23 cellular contexts compared by ENCODE assay signal in genomic region chr12:123122649-123123048, GRCh38. TPM values are rescaled to one million over a fixed set of nuclear protein-coding genes. Genes with fewer than 3 reads are reported as not detected.
A peak's percentile ranks its signal among the peaks of the same experiment; 100 is the strongest.
DNase-seq lines count a peak whose midpoint lies in the region; ATAC-seq and TF ChIP-seq lines count a peak whose summit lies in the region.
"Had no signal": no experiment of that assay in that cellular context is flagged by ENCODE, and none has a peak within 500 bp of the region (broad histone marks: within the 10 kb centered on the region; RNA-seq: fewer than 3 reads in every experiment).

No MANE protein-coding gene starts in this region.

- H3K9me3 ChIP-seq in OCI-LY7 (ENCODE audit: low read length) (no peaks in the 10 kb centered on the region), thymus (ENCODE audit: control insufficient read depth) (no peaks in the 10 kb centered on the region), breast epithelium (no peaks in the 10 kb centered on the region)
- H3K9me3 ChIP-seq: Caco-2, left ventricle myocardium inferior, stomach, transverse colon had no signal

- CTCF ChIA-PET in OCI-LY7 (lab: Charles Lee; ENCODE audit: unreplicated experiment), result no interaction called here

- 0 out of 2 replicates have a peak overlapping the region, but pooled peaks have one; percentile 14 for H2AFZ ChIP-seq in OCI-LY7 (ENCODE audit: low read length)
- H2AFZ ChIP-seq: parathyroid adenoma had no signal

- WGBS in thymus, result 8% methylated on average over 3 of the region's 3 CpGs

- peaks cover 61% of the 10 kb centered on the region for H3K4me1 Mint-ChIP-seq in stimulated activated naive CD8-positive, alpha-beta T cell treated with anti-CD3 and anti-CD28 coated beads, Interleukin-15, Interleukin-2, amounts not matched to agents 100 ng/mL and 50 ng/mL, for 24 hours (ENCODE audit: low read depth)
- H3K4me1 Mint-ChIP-seq in activated naive CD8-positive, alpha-beta T cell treated with anti-CD3 and anti-CD28 coated beads, Interleukin-2, amount 50 U/mL, for 24 hours, result peaks cover 58% of the 10 kb centered on the region

- H3K9me3 Mint-ChIP-seq in stimulated activated naive CD8-positive, alpha-beta T cell treated with anti-CD3 and anti-CD28 coated beads, Interleukin-15, Interleukin-2, amounts not matched to agents 100 ng/mL and 50 ng/mL, for 24 hours, result no peaks in the 10 kb centered on the region
- no peaks in the 10 kb centered on the region for H3K9me3 Mint-ChIP-seq in activated naive CD8-positive, alpha-beta T cell treated with anti-CD3 and anti-CD28 coated beads, Interleukin-2, amount 50 U/mL, for 24 hours

- no peak for DNase-seq in stimulated activated naive CD8-positive, alpha-beta T cell treated with anti-CD3 and anti-CD28 coated beads, Interleukin-15, Interleukin-2, amounts not matched to agents 100 U/mL and 50 U/mL, for 24 hours
- DNase-seq in OCI-LY7 (ENCODE audit: low spot score) (no peak), kidney tubule cell (ENCODE audit: low spot score) (no peak), breast epithelium (ENCODE audit: low spot score in 2 of 2) (no peak)
- DNase-seq in activated naive CD8-positive, alpha-beta T cell treated with anti-CD3 and anti-CD28 coated beads, Interleukin-2, amount 50 U/mL, for 24 hours, result no peak
- DNase-seq: activated CD4-positive, CD25-positive, alpha-beta regulatory T cell; activated CD8-positive, alpha-beta memory T cell treated with anti-CD3 and anti-CD28 coated beads, Interleukin-2, amount 10 ng/mL, durations not matched to agents 7 days and 5 days; activated effector memory CD4-positive, alpha-beta T cell treated with Interleukin-2 at 50 U/mL for 16 hours; aorta; Caco-2; DMS79; hypothalamus; left ventricle myocardium inferior; midbrain; NCI-H1417 treated with DMSO at 0.1 percent for 48 hours; NCI-H82; stomach; transverse colon had no signal

- H3K27ac ChIP-seq in OCI-LY7 (ENCODE audit: low read depth, low read length, poor library complexity, severe bottlenecking) (no peak overlapping the region), thymus (ENCODE audit: low read depth) (peak overlapping the region; percentile 94), breast epithelium (no peak overlapping the region)
- H3K27ac ChIP-seq: left ventricle myocardium inferior, parathyroid adenoma, stomach, transverse colon had no signal

- no peaks in the 10 kb centered on the region for H3K36me3 ChIP-seq in OCI-LY7 (ENCODE audit: insufficient read depth, low read length)
- H3K36me3 ChIP-seq in thymus (ENCODE audit: control insufficient read depth, insufficient read depth), result peaks cover 16% of the 10 kb centered on the region
- H3K36me3 ChIP-seq in breast epithelium, result no peaks in the 10 kb centered on the region
- H3K36me3 ChIP-seq: left ventricle myocardium inferior, stomach, transverse colon had no signal

- no peaks in the 10 kb centered on the region for H3K36me3 Mint-ChIP-seq in stimulated activated naive CD8-positive, alpha-beta T cell treated with anti-CD3 and anti-CD28 coated beads, Interleukin-15, Interleukin-2, amounts not matched to agents 100 ng/mL and 50 ng/mL, for 24 hours (ENCODE audit: low read depth)
- H3K36me3 Mint-ChIP-seq in activated naive CD8-positive, alpha-beta T cell treated with anti-CD3 and anti-CD28 coated beads, Interleukin-2, amount 50 U/mL, for 24 hours (ENCODE audit: low read depth), result no peaks in the 10 kb centered on the region
- H3K36me3 Mint-ChIP-seq: activated CD8-positive, alpha-beta memory T cell treated with anti-CD3 and anti-CD28 coated beads, Interleukin-2, amount 10 ng/mL, durations not matched to agents 7 days and 5 days had no signal

- no peaks in the 10 kb centered on the region for H4K20me1 ChIP-seq in OCI-LY7 (ENCODE audit: insufficient read depth, low read length)

- intact Hi-C loops in OCI-LY7 (cut with micrococcal nuclease; ENCODE audit: unreplicated experiment), result no loop called here
- intact Hi-C loops in breast epithelium (cut with DNase I; ENCODE audit: low total_unique reads), result no loop called here

- H3K4me1 ChIP-seq in OCI-LY7 (ENCODE audit: insufficient read depth, low read length, poor library complexity, severe bottlenecking), result no peaks in the 10 kb centered on the region
- H3K4me1 ChIP-seq in thymus (ENCODE audit: control insufficient read depth, insufficient read depth, low read length), result peaks cover 57% of the 10 kb centered on the region
- no peaks in the 10 kb centered on the region for H3K4me1 ChIP-seq in breast epithelium
- H3K4me1 ChIP-seq: parathyroid adenoma had no signal

- TF ChIP-seq CTCF in OCI-LY7 (conservative IDR thresholded peaks at IDR 0.05; ENCODE audit: low read length), result no peak
- TF ChIP-seq CTCF in breast epithelium (IDR thresholded peaks at IDR 0.05), result no peak

- no peaks in the 10 kb centered on the region for H3K9me2 ChIP-seq in OCI-LY7 (ENCODE audit: insufficient read depth, low read length)

- POLR2A ChIA-PET in OCI-LY7 (lab: Charles Lee), result no interaction called here

- BruUV-seq in OCI-LY7 (replicated peaks; lab: Mats Ljungman, UMichigan), result no TSS peak

- H3K27ac Mint-ChIP-seq in stimulated activated naive CD8-positive, alpha-beta T cell treated with anti-CD3 and anti-CD28 coated beads, Interleukin-15, Interleukin-2, amounts not matched to agents 100 ng/mL and 50 ng/mL, for 24 hours, result peak overlapping the region; percentile 10
- H3K27ac Mint-ChIP-seq in activated naive CD8-positive, alpha-beta T cell treated with anti-CD3 and anti-CD28 coated beads, Interleukin-2, amount 50 U/mL, for 24 hours, result peak overlapping the region; percentile 42
- H3K27ac Mint-ChIP-seq: activated CD8-positive, alpha-beta memory T cell treated with anti-CD3 and anti-CD28 coated beads, Interleukin-2, amount 10 ng/mL, durations not matched to agents 7 days and 5 days had no signal

- H3K4me3 Mint-ChIP-seq in stimulated activated naive CD8-positive, alpha-beta T cell treated with anti-CD3 and anti-CD28 coated beads, Interleukin-15, Interleukin-2, amounts not matched to agents 100 ng/mL and 50 ng/mL, for 24 hours, result no peak overlapping the region
- H3K4me3 Mint-ChIP-seq in activated naive CD8-positive, alpha-beta T cell treated with anti-CD3 and anti-CD28 coated beads, Interleukin-2, amount 50 U/mL, for 24 hours, result no peak overlapping the region
- H3K4me3 Mint-ChIP-seq: activated CD8-positive, alpha-beta memory T cell treated with anti-CD3 and anti-CD28 coated beads, Interleukin-2, amount 10 ng/mL, durations not matched to agents 7 days and 5 days had no signal

- no peaks in the 10 kb centered on the region for H3K27me3 Mint-ChIP-seq in stimulated activated naive CD8-positive, alpha-beta T cell treated with anti-CD3 and anti-CD28 coated beads, Interleukin-15, Interleukin-2, amounts not matched to agents 100 ng/mL and 50 ng/mL, for 24 hours
- no peaks in the 10 kb centered on the region for H3K27me3 Mint-ChIP-seq in activated naive CD8-positive, alpha-beta T cell treated with anti-CD3 and anti-CD28 coated beads, Interleukin-2, amount 50 U/mL, for 24 hours
- H3K27me3 Mint-ChIP-seq: activated CD8-positive, alpha-beta memory T cell treated with anti-CD3 and anti-CD28 coated beads, Interleukin-2, amount 10 ng/mL, durations not matched to agents 7 days and 5 days had no signal

- no peaks in the 10 kb centered on the region for H3K79me2 ChIP-seq in OCI-LY7 (ENCODE audit: insufficient read depth, low read depth, low read length)

- H3K4me3 ChIP-seq in OCI-LY7 (ENCODE audit: low read depth, low read length, poor library complexity, severe bottlenecking) (no peak overlapping the region), thymus (ENCODE audit: low read length) (peak overlapping the region; percentile 27), breast epithelium (no peak overlapping the region)
- H3K4me3 ChIP-seq: left ventricle myocardium inferior, stomach, transverse colon had no signal

- H3K27me3 ChIP-seq in thymus (ENCODE audit: control insufficient read depth, insufficient read depth) (no peaks in the 10 kb centered on the region), breast epithelium (no peaks in the 10 kb centered on the region)
- H3K27me3 ChIP-seq: stomach, transverse colon had no signal

- ATAC-seq in stimulated activated naive CD8-positive, alpha-beta T cell treated with anti-CD3 and anti-CD28 coated beads, Interleukin-15, Interleukin-2, amounts not matched to agents 100 U/mL and 50 U/mL, for 24 hours, result no peak
- ATAC-seq in activated naive CD8-positive, alpha-beta T cell treated with anti-CD3 and anti-CD28 coated beads, Interleukin-2, amount 50 U/mL, for 24 hours, result no peak
- no peak for ATAC-seq in GM19455 (IDR thresholded peaks at IDR 0.05; ENCODE audit: unreplicated experiment)
- ATAC-seq: activated CD8-positive, alpha-beta memory T cell treated with anti-CD3 and anti-CD28 coated beads, Interleukin-2, amount 10 ng/mL, durations not matched to agents 7 days and 5 days; sciatic nerve had no signal

- H3K4me2 ChIP-seq in OCI-LY7 (ENCODE audit: low read length), result no peak overlapping the region

- TF ChIP-seq POLR2A in breast epithelium (IDR thresholded peaks at IDR 0.05), result no peak

RNA-seq across cellular contexts. Expression of gene PITPNM2, which starts 28.2 kb away (rescaled TPM):
- total RNA-seq in OCI-LY7 (2014; rRNA removed; shearing (Covaris generic)), result 0.13 and 0.73 TPM in 2 replicates
- total RNA-seq in OCI-LY7 (2022), result 0.42 and 0.77 TPM in 2 replicates
- polyA plus RNA-seq in thymus, result 56.8 TPM
- 1 to 10 TPM; 2.3 to 7.5 (median 2.4) TPM for total RNA-seq in breast epithelium
